In the genomic region with DNA sequence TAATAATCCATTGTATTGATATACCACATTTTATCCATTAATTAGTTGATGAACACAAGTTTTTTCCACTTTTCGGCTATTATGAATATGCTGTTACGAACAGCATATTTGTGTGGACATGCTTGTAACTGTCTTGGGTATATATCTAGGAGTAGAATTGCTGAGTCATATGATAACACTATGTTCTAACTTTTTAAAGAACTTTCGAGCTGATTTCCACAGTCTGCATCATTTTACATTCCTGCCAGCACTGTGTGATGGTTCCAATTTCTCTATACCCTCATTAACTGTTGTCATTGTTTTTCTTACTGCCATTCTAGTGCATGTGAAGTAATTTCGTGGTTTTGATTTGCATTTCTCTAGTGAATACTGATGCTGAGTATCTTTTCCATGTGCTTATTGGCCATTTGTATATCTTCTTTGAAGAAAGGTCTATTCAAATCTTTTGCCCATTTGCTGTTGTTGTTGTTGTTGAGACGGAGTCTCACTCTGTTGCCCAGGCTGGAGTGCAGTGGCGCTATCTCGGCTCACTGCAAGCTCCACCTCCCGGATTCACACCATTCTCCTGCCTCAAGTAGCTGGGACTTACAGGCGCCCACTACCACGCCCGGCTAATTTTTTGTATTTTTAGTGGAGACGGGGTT, we compare ENCODE assay signal across 1 cellular context.
TF ChIP-seq lines count a peak whose summit lies in the region.

No MANE protein-coding gene starts in this region.

TF ChIP-seq in K562, 482 proteins besides CTCF, POLR2A, EP300 and RAD21 (continued from another document and continues in another):
- TF ChIP-seq, protein P1, sequence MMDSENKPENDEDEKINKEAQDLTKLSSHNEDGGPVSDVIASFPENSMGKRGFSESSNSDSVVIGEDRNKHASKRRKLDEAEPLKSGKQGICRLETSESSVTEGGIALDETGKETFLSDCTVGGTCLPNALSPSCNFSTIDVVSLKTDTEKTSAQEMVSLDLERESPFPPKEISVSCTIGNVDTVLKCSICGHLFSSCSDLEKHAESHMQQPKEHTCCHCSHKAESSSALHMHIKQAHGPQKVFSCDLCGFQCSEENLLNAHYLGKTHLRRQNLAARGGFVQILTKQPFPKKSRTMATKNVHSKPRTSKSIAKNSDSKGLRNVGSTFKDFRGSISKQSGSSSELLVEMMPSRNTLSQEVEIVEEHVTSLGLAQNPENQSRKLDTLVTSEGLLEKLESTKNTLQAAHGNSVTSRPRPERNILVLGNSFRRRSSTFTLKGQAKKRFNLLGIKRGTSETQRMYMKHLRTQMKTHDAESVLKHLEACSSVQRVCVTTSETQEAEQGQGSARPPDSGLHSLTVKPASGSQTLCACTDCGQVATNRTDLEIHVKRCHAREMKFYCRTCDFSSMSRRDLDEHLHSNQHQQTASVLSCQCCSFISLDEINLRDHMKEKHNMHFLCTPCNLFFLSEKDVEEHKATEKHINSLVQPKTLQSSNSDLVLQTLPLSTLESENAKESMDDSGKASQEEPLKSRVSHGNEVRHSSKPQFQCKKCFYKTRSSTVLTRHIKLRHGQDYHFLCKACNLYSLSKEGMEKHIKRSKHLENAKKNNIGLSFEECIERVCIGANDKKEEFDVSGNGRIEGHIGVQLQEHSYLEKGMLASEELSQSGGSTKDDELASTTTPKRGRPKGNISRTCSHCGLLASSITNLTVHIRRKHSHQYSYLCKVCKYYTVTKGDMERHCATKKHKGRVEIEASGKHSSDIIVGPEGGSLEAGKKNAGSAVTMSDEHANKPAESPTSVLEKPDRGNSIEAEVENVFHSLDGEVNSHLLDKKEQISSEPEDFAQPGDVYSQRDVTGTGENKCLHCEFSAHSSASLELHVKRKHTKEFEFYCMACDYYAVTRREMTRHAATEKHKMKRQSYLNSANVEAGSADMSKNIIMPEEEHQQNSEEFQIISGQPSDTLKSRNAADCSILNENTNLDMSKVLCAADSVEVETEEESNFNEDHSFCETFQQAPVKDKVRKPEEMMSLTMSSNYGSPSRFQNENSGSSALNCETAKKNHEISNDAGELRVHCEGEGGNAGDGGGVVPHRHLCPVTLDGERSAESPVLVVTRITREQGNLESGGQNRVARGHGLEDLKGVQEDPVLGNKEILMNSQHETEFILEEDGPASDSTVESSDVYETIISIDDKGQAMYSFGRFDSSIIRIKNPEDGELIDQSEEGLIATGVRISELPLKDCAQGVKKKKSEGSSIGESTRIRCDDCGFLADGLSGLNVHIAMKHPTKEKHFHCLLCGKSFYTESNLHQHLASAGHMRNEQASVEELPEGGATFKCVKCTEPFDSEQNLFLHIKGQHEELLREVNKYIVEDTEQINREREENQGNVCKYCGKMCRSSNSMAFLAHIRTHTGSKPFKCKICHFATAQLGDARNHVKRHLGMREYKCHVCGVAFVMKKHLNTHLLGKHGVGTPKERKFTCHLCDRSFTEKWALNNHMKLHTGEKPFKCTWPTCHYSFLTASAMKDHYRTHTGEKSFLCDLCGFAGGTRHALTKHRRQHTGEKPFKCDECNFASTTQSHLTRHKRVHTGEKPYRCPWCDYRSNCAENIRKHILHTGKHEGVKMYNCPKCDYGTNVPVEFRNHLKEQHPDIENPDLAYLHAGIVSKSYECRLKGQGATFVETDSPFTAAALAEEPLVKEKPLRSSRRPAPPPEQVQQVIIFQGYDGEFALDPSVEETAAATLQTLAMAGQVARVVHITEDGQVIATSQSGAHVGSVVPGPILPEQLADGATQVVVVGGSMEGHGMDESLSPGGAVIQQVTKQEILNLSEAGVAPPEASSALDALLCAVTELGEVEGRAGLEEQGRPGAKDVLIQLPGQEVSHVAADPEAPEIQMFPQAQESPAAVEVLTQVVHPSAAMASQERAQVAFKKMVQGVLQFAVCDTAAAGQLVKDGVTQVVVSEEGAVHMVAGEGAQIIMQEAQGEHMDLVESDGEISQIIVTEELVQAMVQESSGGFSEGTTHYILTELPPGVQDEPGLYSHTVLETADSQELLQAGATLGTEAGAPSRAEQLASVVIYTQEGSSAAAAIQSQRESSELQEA (IDR thresholded peaks at IDR 0.05; ENCODE audit: low read depth) = no peak
- TF ChIP-seq, protein P2, sequence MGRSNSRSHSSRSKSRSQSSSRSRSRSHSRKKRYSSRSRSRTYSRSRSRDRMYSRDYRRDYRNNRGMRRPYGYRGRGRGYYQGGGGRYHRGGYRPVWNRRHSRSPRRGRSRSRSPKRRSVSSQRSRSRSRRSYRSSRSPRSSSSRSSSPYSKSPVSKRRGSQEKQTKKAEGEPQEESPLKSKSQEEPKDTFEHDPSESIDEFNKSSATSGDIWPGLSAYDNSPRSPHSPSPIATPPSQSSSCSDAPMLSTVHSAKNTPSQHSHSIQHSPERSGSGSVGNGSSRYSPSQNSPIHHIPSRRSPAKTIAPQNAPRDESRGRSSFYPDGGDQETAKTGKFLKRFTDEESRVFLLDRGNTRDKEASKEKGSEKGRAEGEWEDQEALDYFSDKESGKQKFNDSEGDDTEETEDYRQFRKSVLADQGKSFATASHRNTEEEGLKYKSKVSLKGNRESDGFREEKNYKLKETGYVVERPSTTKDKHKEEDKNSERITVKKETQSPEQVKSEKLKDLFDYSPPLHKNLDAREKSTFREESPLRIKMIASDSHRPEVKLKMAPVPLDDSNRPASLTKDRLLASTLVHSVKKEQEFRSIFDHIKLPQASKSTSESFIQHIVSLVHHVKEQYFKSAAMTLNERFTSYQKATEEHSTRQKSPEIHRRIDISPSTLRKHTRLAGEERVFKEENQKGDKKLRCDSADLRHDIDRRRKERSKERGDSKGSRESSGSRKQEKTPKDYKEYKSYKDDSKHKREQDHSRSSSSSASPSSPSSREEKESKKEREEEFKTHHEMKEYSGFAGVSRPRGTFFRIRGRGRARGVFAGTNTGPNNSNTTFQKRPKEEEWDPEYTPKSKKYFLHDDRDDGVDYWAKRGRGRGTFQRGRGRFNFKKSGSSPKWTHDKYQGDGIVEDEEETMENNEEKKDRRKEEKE (IDR thresholded peaks at IDR 0.05; ENCODE audit: borderline replicate concordance in 1 of 2, control insufficient read depth in 1 of 2, low read depth in 2 of 2, low read length in 1 of 2) = no peak
- TF ChIP-seq, protein P3, sequence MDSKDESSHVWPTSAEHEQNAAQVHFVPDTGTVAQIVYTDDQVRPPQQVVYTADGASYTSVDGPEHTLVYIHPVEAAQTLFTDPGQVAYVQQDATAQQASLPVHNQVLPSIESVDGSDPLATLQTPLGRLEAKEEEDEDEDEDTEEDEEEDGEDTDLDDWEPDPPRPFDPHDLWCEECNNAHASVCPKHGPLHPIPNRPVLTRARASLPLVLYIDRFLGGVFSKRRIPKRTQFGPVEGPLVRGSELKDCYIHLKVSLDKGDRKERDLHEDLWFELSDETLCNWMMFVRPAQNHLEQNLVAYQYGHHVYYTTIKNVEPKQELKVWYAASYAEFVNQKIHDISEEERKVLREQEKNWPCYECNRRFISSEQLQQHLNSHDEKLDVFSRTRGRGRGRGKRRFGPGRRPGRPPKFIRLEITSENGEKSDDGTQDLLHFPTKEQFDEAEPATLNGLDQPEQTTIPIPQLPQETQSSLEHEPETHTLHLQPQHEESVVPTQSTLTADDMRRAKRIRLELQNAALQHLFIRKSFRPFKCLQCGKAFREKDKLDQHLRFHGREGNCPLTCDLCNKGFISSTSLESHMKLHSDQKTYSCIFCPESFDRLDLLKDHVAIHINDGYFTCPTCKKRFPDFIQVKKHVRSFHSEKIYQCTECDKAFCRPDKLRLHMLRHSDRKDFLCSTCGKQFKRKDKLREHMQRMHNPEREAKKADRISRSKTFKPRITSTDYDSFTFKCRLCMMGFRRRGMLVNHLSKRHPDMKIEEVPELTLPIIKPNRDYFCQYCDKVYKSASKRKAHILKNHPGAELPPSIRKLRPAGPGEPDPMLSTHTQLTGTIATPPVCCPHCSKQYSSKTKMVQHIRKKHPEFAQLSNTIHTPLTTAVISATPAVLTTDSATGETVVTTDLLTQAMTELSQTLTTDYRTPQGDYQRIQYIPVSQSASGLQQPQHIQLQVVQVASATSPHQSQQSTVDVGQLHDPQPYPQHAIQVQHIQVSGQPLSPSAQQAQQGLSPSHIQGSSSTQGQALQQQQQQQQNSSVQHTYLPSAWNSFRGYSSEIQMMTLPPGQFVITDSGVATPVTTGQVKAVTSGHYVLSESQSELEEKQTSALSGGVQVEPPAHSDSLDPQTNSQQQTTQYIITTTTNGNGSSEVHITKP (IDR thresholded peaks at IDR 0.05; ENCODE audit: partially characterized antibody) = no peak
- TF ChIP-seq ETV6 (IDR thresholded peaks at IDR 0.05; ENCODE audit: borderline replicate concordance in 1 of 2, low read depth in 2 of 2, low read length in 1 of 2) = no peak
- no peak for TF ChIP-seq ETV6 (CRISPR knock-in tag; IDR thresholded peaks at IDR 0.05; ENCODE audit: borderline replicate concordance)
- TF ChIP-seq NFRKB (IDR thresholded peaks at IDR 0.05; ENCODE audit: low read depth) = no peak
- TF ChIP-seq HMG20B (CRISPR knock-in tag; IDR thresholded peaks at IDR 0.05) = no peak
- no peak for TF ChIP-seq ADNP (tag; IDR thresholded peaks at IDR 0.05)
- no peak; a peak in 1 of 4 replicates for TF ChIP-seq ARNT (IDR thresholded peaks at IDR 0.05)
- no peak for TF ChIP-seq SAFB (IDR thresholded peaks at IDR 0.05; ENCODE audit: borderline replicate concordance, low read depth, low read length)
- TF ChIP-seq, protein P4, sequence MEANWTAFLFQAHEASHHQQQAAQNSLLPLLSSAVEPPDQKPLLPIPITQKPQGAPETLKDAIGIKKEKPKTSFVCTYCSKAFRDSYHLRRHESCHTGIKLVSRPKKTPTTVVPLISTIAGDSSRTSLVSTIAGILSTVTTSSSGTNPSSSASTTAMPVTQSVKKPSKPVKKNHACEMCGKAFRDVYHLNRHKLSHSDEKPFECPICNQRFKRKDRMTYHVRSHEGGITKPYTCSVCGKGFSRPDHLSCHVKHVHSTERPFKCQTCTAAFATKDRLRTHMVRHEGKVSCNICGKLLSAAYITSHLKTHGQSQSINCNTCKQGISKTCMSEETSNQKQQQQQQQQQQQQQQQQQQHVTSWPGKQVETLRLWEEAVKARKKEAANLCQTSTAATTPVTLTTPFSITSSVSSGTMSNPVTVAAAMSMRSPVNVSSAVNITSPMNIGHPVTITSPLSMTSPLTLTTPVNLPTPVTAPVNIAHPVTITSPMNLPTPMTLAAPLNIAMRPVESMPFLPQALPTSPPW (CRISPR knock-in tag; IDR thresholded peaks at IDR 0.05) = no peak
- no peak for TF ChIP-seq MEF2A (IDR thresholded peaks at IDR 0.05; ENCODE audit: control insufficient read depth, low read depth, low read length)
- TF ChIP-seq C11orf30 (IDR thresholded peaks at IDR 0.05; ENCODE audit: low read depth) = peak; percentile 99
- no peak for TF ChIP-seq ZNF384 (IDR thresholded peaks at IDR 0.05; ENCODE audit: low read depth, low read length)
- 0 out of 4 replicates have a peak, but pooled peaks of 1 of the 2 experiments have one; percentile 17 for TF ChIP-seq MAZ (CRISPR knock-in tag; conservative IDR thresholded peaks at IDR 0.05 in 1 of 2, IDR thresholded peaks at IDR 0.05 in 1 of 2)
- TF ChIP-seq, protein P5, sequence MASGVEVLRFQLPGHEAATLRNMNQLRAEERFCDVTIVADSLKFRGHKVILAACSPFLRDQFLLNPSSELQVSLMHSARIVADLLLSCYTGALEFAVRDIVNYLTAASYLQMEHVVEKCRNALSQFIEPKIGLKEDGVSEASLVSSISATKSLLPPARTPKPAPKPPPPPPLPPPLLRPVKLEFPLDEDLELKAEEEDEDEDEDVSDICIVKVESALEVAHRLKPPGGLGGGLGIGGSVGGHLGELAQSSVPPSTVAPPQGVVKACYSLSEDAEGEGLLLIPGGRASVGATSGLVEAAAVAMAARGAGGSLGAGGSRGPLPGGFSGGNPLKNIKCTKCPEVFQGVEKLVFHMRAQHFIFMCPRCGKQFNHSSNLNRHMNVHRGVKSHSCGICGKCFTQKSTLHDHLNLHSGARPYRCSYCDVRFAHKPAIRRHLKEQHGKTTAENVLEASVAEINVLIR (CRISPR knock-in tag; IDR thresholded peaks at IDR 0.05) = no peak
- TF ChIP-seq, protein P6, sequence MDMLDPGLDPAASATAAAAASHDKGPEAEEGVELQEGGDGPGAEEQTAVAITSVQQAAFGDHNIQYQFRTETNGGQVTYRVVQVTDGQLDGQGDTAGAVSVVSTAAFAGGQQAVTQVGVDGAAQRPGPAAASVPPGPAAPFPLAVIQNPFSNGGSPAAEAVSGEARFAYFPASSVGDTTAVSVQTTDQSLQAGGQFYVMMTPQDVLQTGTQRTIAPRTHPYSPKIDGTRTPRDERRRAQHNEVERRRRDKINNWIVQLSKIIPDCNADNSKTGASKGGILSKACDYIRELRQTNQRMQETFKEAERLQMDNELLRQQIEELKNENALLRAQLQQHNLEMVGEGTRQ (CRISPR knock-in tag; IDR thresholded peaks at IDR 0.05) = no peak
- TF ChIP-seq, protein P7, sequence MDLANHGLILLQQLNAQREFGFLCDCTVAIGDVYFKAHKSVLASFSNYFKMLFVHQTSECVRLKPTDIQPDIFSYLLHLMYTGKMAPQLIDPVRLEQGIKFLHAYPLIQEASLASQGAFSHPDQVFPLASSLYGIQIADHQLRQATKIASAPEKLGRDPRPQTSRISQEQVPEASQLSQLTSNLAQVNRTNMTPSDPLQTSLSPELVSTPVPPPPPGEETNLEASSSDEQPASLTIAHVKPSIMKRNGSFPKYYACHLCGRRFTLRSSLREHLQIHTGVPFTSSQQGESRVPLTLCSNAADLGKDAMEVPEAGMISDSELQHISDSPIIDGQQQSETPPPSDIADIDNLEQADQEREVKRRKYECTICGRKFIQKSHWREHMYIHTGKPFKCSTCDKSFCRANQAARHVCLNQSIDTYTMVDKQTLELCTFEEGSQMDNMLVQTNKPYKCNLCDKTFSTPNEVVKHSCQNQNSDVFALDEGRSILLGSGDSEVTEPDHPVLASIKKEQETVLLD (IDR thresholded peaks at IDR 0.05) = no peak
- TF ChIP-seq CEBPG (CRISPR knock-in tag; IDR thresholded peaks at IDR 0.05) = peak; percentile 57; the same call in 1 of the 2 replicates
- no peak; a peak in 2 of 4 replicates for TF ChIP-seq CEBPG (tag; conservative IDR thresholded peaks at IDR 0.05 in 1 of 2, IDR thresholded peaks at IDR 0.05 in 1 of 2)
- TF ChIP-seq, protein P8, sequence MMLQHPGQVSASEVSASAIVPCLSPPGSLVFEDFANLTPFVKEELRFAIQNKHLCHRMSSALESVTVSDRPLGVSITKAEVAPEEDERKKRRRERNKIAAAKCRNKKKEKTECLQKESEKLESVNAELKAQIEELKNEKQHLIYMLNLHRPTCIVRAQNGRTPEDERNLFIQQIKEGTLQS (IDR thresholded peaks at IDR 0.05) = peak; percentile 48; the same call in 1 of the 2 replicates
- TF ChIP-seq, protein P8 (CRISPR knock-in tag; conservative IDR thresholded peaks at IDR 0.05) = no peak
- 0 out of 2 replicates have a peak, but pooled peaks have one; percentile 25 for TF ChIP-seq HLTF (IDR thresholded peaks at IDR 0.05)
- no peak for TF ChIP-seq WHSC1 (IDR thresholded peaks at IDR 0.05; ENCODE audit: low read length)
- no peak for TF ChIP-seq U2AF1 (optimal IDR thresholded peaks at IDR 0.05; ENCODE audit: low read depth, low read length)
- TF ChIP-seq, protein P9, sequence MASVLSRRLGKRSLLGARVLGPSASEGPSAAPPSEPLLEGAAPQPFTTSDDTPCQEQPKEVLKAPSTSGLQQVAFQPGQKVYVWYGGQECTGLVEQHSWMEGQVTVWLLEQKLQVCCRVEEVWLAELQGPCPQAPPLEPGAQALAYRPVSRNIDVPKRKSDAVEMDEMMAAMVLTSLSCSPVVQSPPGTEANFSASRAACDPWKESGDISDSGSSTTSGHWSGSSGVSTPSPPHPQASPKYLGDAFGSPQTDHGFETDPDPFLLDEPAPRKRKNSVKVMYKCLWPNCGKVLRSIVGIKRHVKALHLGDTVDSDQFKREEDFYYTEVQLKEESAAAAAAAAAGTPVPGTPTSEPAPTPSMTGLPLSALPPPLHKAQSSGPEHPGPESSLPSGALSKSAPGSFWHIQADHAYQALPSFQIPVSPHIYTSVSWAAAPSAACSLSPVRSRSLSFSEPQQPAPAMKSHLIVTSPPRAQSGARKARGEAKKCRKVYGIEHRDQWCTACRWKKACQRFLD (CRISPR knock-in tag; IDR thresholded peaks at IDR 0.05) = no peak
- TF ChIP-seq CXXC5 (CRISPR knock-in tag; IDR thresholded peaks at IDR 0.05) = peak; percentile 12; the same call in 1 of the 2 replicates
- TF ChIP-seq MAFK (IDR thresholded peaks at IDR 0.05; ENCODE audit: low read length) = peak; percentile 95
- no peak for TF ChIP-seq KDM4B (IDR thresholded peaks at IDR 0.05; ENCODE audit: borderline replicate concordance in 2 of 2, low read depth in 1 of 2)
